ENCODE assay signal across 22 cellular contexts in the genomic region with DNA sequence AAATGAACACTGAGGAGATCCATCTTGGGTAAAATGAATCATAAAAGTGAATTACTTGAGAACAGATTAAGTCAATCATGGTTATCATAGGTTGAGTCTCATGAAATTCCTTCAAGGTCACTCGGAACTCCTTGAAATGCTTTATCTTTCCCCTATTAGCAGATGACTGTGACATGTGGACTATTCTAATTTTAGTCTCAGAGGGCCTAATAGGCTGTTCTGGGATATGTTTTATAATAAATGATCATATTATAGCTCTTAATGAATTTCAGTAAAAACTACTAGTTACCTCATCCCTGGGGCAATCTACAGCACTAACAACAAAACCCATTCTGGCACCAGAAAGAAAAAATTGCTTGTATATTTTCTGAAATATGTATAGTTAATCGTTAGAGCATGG. TPM values are rescaled to one million over a fixed set of nuclear protein-coding genes. Genes with fewer than 3 reads are reported as not detected.
"Had no signal": no experiment of that assay in that cellular context is flagged by ENCODE, and none has a peak within 500 bp of the region (broad histone marks: within the 10 kb centered on the region; RNA-seq: fewer than 3 reads in every experiment).

No MANE protein-coding gene starts in this region.

- DNase-seq: activated B cell treated with CpG ODN at 0.5 μM for 24 hours; activated CD4-positive, alpha-beta T cell treated with anti-CD3 and anti-CD28 coated beads for 4 hours; activated CD8-positive, alpha-beta T cell treated with anti-CD3 and anti-CD28 coated beads for 36 hours; activated effector memory CD4-positive, alpha-beta T cell treated with Interleukin-2 at 50 U/mL for 16 hours; activated naive CD4-positive, alpha-beta T cell treated with anti-CD3 and anti-CD28 coated beads, Interleukin-2, amount 10 ng/mL, durations not matched to agents 7 days and 5 days; activated T-cell treated with anti-CD3 and anti-CD28 coated beads, Interleukin-2, amount 50 U/mL, for 4 hours; cortex of kidney; head of caudate nucleus; kidney; left lung; stimulated activated CD4-positive, alpha-beta T cell treated with anti-CD3 and anti-CD28 coated beads, Interleukin-15, amount 100 ng/mL, for 24 hours; stimulated activated CD4-positive, alpha-beta T cell treated with anti-CD3 and anti-CD28 coated beads, Interleukin-2, amount 100 ng/mL, for 48 hours; transverse colon had no signal

- H3K27me3 Mint-ChIP-seq: activated B cell treated with CpG ODN at 0.5 μM for 24 hours; activated CD8-positive, alpha-beta T cell treated with anti-CD3 and anti-CD28 coated beads for 36 hours; activated naive CD4-positive, alpha-beta T cell treated with anti-CD3 and anti-CD28 coated beads, Interleukin-2, amount 10 ng/mL, durations not matched to agents 7 days and 5 days; natural killer cell treated with Interleukin-12 subunit alpha and Interleukin-12 subunit beta and Interleukin-15 and Interleukin-18, amount 100 ng/mL, for 72 hours; stimulated activated naive CD8-positive, alpha-beta T cell treated with anti-CD3 and anti-CD28 coated beads, Interleukin-15, Interleukin-2, amounts not matched to agents 100 ng/mL and 50 ng/mL, for 24 hours had no signal

- H3K4me3 Mint-ChIP-seq: activated B cell treated with CpG ODN at 0.5 μM for 24 hours; activated CD8-positive, alpha-beta T cell treated with anti-CD3 and anti-CD28 coated beads for 36 hours; activated naive CD4-positive, alpha-beta T cell treated with anti-CD3 and anti-CD28 coated beads, Interleukin-2, amount 10 ng/mL, durations not matched to agents 7 days and 5 days; activated T-cell treated with anti-CD3 and anti-CD28 coated beads, Interleukin-2, amount 50 U/mL, for 4 hours; mesothelial cell of epicardium; natural killer cell treated with Interleukin-12 subunit alpha and Interleukin-12 subunit beta and Interleukin-15 and Interleukin-18, amount 100 ng/mL, for 72 hours; stimulated activated naive CD8-positive, alpha-beta T cell treated with anti-CD3 and anti-CD28 coated beads, Interleukin-15, Interleukin-2, amounts not matched to agents 100 ng/mL and 50 ng/mL, for 24 hours; T-helper 2 cell treated with Interferon-gamma antibody and Interleukin-4, amounts not matched to agents 5 μg/mL and 100 μg/mL, for 36 hours had no signal

- H3K9ac ChIP-seq: parathyroid adenoma had no signal

- H3K27ac Mint-ChIP-seq: activated B cell treated with CpG ODN at 0.5 μM for 24 hours; activated CD8-positive, alpha-beta T cell treated with anti-CD3 and anti-CD28 coated beads for 36 hours; activated naive CD4-positive, alpha-beta T cell treated with anti-CD3 and anti-CD28 coated beads, Interleukin-2, amount 10 ng/mL, durations not matched to agents 7 days and 5 days; mesothelial cell of epicardium; natural killer cell treated with Interleukin-12 subunit alpha and Interleukin-12 subunit beta and Interleukin-15 and Interleukin-18, amount 100 ng/mL, for 72 hours; stimulated activated naive CD8-positive, alpha-beta T cell treated with anti-CD3 and anti-CD28 coated beads, Interleukin-15, Interleukin-2, amounts not matched to agents 100 ng/mL and 50 ng/mL, for 24 hours; T-helper 2 cell treated with Interferon-gamma antibody and Interleukin-4, amounts not matched to agents 5 μg/mL and 100 μg/mL, for 36 hours had no signal

- H3K4me3 ChIP-seq: ascending aorta, left lung, skin epidermis, transverse colon had no signal

- H2AFZ ChIP-seq: parathyroid adenoma had no signal

- H3K27ac ChIP-seq: ascending aorta, left lung, neutrophil, parathyroid adenoma, skin epidermis, transverse colon had no signal

- H3K9me3 ChIP-seq: ascending aorta, left lung, neutrophil, transverse colon had no signal

- H3K4me1 Mint-ChIP-seq: activated B cell treated with CpG ODN at 0.5 μM for 24 hours; activated naive CD4-positive, alpha-beta T cell treated with anti-CD3 and anti-CD28 coated beads, Interleukin-2, amount 10 ng/mL, durations not matched to agents 7 days and 5 days had no signal

- H3K36me3 Mint-ChIP-seq: activated naive CD4-positive, alpha-beta T cell treated with anti-CD3 and anti-CD28 coated beads, Interleukin-2, amount 10 ng/mL, durations not matched to agents 7 days and 5 days; mesothelial cell of epicardium; natural killer cell treated with Interleukin-12 subunit alpha and Interleukin-12 subunit beta and Interleukin-15 and Interleukin-18, amount 100 ng/mL, for 72 hours had no signal

- ATAC-seq: activated CD8-positive, alpha-beta T cell treated with anti-CD3 and anti-CD28 coated beads for 36 hours; activated T-cell treated with anti-CD3 and anti-CD28 coated beads, Interleukin-2, amount 50 U/mL, for 4 hours; left lung; natural killer cell treated with Interleukin-12 subunit alpha and Interleukin-12 subunit beta and Interleukin-15 and Interleukin-18, amount 100 ng/mL, for 72 hours had no signal

- H3K36me3 ChIP-seq: ascending aorta, left lung, neutrophil, transverse colon had no signal

- H3K79me2 ChIP-seq: parathyroid adenoma had no signal

- H3K4me1 ChIP-seq: ascending aorta, left lung, parathyroid adenoma, transverse colon had no signal

- H3K9me3 Mint-ChIP-seq: activated B cell treated with CpG ODN at 0.5 μM for 24 hours; activated CD8-positive, alpha-beta T cell treated with anti-CD3 and anti-CD28 coated beads for 36 hours; activated naive CD4-positive, alpha-beta T cell treated with anti-CD3 and anti-CD28 coated beads, Interleukin-2, amount 10 ng/mL, durations not matched to agents 7 days and 5 days; activated T-cell treated with anti-CD3 and anti-CD28 coated beads, Interleukin-2, amount 50 U/mL, for 4 hours; mesothelial cell of epicardium; natural killer cell treated with Interleukin-12 subunit alpha and Interleukin-12 subunit beta and Interleukin-15 and Interleukin-18, amount 100 ng/mL, for 72 hours; stimulated activated naive CD8-positive, alpha-beta T cell treated with anti-CD3 and anti-CD28 coated beads, Interleukin-15, Interleukin-2, amounts not matched to agents 100 ng/mL and 50 ng/mL, for 24 hours; T-helper 2 cell treated with Interferon-gamma antibody and Interleukin-4, amounts not matched to agents 5 μg/mL and 100 μg/mL, for 36 hours had no signal

- H3K27me3 ChIP-seq: ascending aorta, left lung, neutrophil, transverse colon had no signal

RNA-seq across cellular contexts. Expression of gene SPATA4, which starts 44.7 kb away (rescaled TPM):
- total RNA-seq: activated B cell treated with CpG ODN at 0.5 μM for 24 hours; activated CD8-positive, alpha-beta T cell treated with anti-CD3 and anti-CD28 coated beads for 36 hours; activated T-cell treated with anti-CD3 and anti-CD28 coated beads, Interleukin-2, amount 50 U/mL, for 4 hours; ascending aorta; lung microvascular endothelial cell; natural killer cell treated with Interleukin-12 subunit alpha and Interleukin-12 subunit beta and Interleukin-15 and Interleukin-18, amount 100 ng/mL, for 72 hours; transverse colon had no signal
